ENCODE assay signal across 32 cellular contexts in genomic region chr10:17640331-17640816, GRCh38.
"Had no signal": no experiment of that assay in that cellular context is flagged by ENCODE, and none has a peak within 500 bp of the region (broad histone marks: within the 10 kb centered on the region; RNA-seq: fewer than 3 reads in every experiment).

No MANE protein-coding gene starts in this region.

- H3K27ac ChIP-seq: adrenal gland, body of pancreas, esophagus muscularis mucosa, foreskin keratinocyte, gastroesophageal sphincter, WERI-Rb-1 had no signal

- DNase-seq: activated B cell treated with CpG ODN at 0.5 μM for 24 hours; activated CD4-positive, alpha-beta T cell treated with anti-CD3 and anti-CD28 coated beads for 48 hours; activated CD4-positive, alpha-beta T cell treated with anti-CD3 and anti-CD28 coated beads, Interleukin-2, amount 50 U/mL, for 1 hour; activated CD4-positive, alpha-beta T cell treated with anti-CD3 and anti-CD28 coated beads, Interleukin-2, amount 50 U/mL, for 48 hours; activated CD8-positive, alpha-beta memory T cell treated with anti-CD3 and anti-CD28 coated beads for 24 hours; activated CD8-positive, alpha-beta T cell treated with anti-CD3 and anti-CD28 coated beads for 36 hours; activated effector memory CD4-positive, alpha-beta T cell treated with Interleukin-2 at 50 U/mL for 16 hours; activated gamma-delta T cell treated with Interleukin-2 at 50 U/mL for 16 hours; activated naive CD4-positive, alpha-beta T cell treated with Interleukin-2 at 50 U/mL for 16 hours; activated naive CD8-positive, alpha-beta T cell treated with anti-CD3 and anti-CD28 coated beads for 36 hours; activated naive CD8-positive, alpha-beta T cell treated with anti-CD3 and anti-CD28 coated beads, Interleukin-2, amount 50 U/mL, for 24 hours; activated T-cell treated with anti-CD3 and anti-CD28 coated beads, Interleukin-2, amount 50 U/mL, for 4 hours; adrenal gland; amygdala; aorta; body of pancreas; caudate nucleus; cortex of kidney; dermis blood vessel endothelial cell; effector CD4-positive, alpha-beta T cell; effector memory CD8-positive, alpha-beta T cell; erythroblast; foreskin keratinocyte; T-helper 1 cell; T-helper 17 cell; T1000; WERI-Rb-1 had no signal

- ATAC-seq: activated CD4-positive, CD25-positive, alpha-beta regulatory T cell treated with anti-CD3 and anti-CD28 coated beads, Interleukin-2, amount 50 U/mL, for 24 hours; activated CD8-positive, alpha-beta T cell treated with anti-CD3 and anti-CD28 coated beads for 36 hours; activated naive CD8-positive, alpha-beta T cell treated with anti-CD3 and anti-CD28 coated beads, Interleukin-2, amount 50 U/mL, for 24 hours; activated T-cell treated with anti-CD3 and anti-CD28 coated beads, Interleukin-2, amount 50 U/mL, for 4 hours; activated T-helper 17 cell treated with anti-CD3 and anti-CD28 coated beads, Interleukin-2, amount 50 U/mL, for 72 hours; body of pancreas; effector memory CD8-positive, alpha-beta T cell; foreskin keratinocyte; gastroesophageal sphincter; T-helper 17 cell had no signal

- FAIRE-seq: colon had no signal

- H3K4me3 ChIP-seq: adrenal gland, body of pancreas, esophagus muscularis mucosa, gastroesophageal sphincter had no signal

- H3K27me3 ChIP-seq: adrenal gland, body of pancreas, esophagus muscularis mucosa, foreskin keratinocyte, gastroesophageal sphincter had no signal

- H3K36me3 ChIP-seq: adrenal gland, esophagus muscularis mucosa, gastroesophageal sphincter, WERI-Rb-1 had no signal

- H3K9me3 ChIP-seq: adrenal gland, body of pancreas, gastroesophageal sphincter had no signal
